1 cellular context compared by ENCODE assay signal in genomic region chr2:109517118-109517889, GRCh38.
TF ChIP-seq lines count a peak whose summit lies in the region.

No MANE protein-coding gene starts in this region.

TF ChIP-seq in HepG2, 621 proteins besides CTCF, POLR2A, EP300 and RAD21 (continued from another document and continues in another):
- TF ChIP-seq HOMEZ (CRISPR knock-in tag; IDR thresholded peaks at IDR 0.05; ENCODE audit: low read depth) (peak; percentile 33; the same call in 1 of the 2 replicates), MIXL1 (CRISPR knock-in tag; IDR thresholded peaks at IDR 0.05) (peak; percentile 70; the same call in 1 of the 2 replicates), POGZ (CRISPR knock-in tag; IDR thresholded peaks at IDR 0.05) (peak; percentile 50; the same call in 1 of the 2 replicates), MTERF4 (CRISPR knock-in tag; IDR thresholded peaks at IDR 0.05) (no peak; the same call in 1 of the 2 replicates), HDAC2 (CRISPR knock-in tag; IDR thresholded peaks at IDR 0.05) (0 out of 2 replicates have a peak, but pooled peaks have one; percentile 41), SRSF1 (optimal IDR thresholded peaks at IDR 0.05; ENCODE audit: low read depth, low read length) (no peak), ISX (CRISPR knock-in tag; conservative IDR thresholded peaks at IDR 0.05) (0 out of 2 replicates have a peak, but pooled peaks have one; percentile 44), HOXA5 (CRISPR knock-in tag; IDR thresholded peaks at IDR 0.05) (peak; percentile 51; the same call in 1 of the 2 replicates), ZNF672 (CRISPR knock-in tag; IDR thresholded peaks at IDR 0.05) (no peak), EEA1 (CRISPR knock-in tag; IDR thresholded peaks at IDR 0.05; ENCODE audit: borderline replicate concordance) (peak; percentile 76; the same call in 1 of the 2 replicates), ZNF639 (CRISPR knock-in tag; conservative IDR thresholded peaks at IDR 0.05) (no peak), ZNF598 (CRISPR knock-in tag; IDR thresholded peaks at IDR 0.05; ENCODE audit: borderline replicate concordance) (no peak), PBX3 (CRISPR knock-in tag; IDR thresholded peaks at IDR 0.05; ENCODE audit: borderline replicate concordance) (no peak), ETV5 (CRISPR knock-in tag; IDR thresholded peaks at IDR 0.05; ENCODE audit: borderline replicate concordance) (peak; percentile 75; the same call in 1 of the 2 replicates), ZNF558 (CRISPR knock-in tag; IDR thresholded peaks at IDR 0.05; ENCODE audit: borderline replicate concordance) (peak; percentile 90), MLLT10 (CRISPR knock-in tag; IDR thresholded peaks at IDR 0.05) (no peak), YY1 (IDR thresholded peaks at IDR 0.05; ENCODE audit: insufficient read depth, insufficient replicate concordance, low read depth, low read length) (peak; percentile 72), ZNF263 (CRISPR knock-in tag; IDR thresholded peaks at IDR 0.05) (peak; percentile 52; the same call in 1 of the 2 replicates), ZNF335 (CRISPR knock-in tag; IDR thresholded peaks at IDR 0.05) (peak; percentile 62; the same call in 1 of the 2 replicates), REL (CRISPR knock-in tag; conservative IDR thresholded peaks at IDR 0.05) (0 out of 2 replicates have a peak, but pooled peaks have one; percentile 20), CREB3 (CRISPR knock-in tag; IDR thresholded peaks at IDR 0.05) (peak; percentile 79; the same call in 1 of the 2 replicates), KDM5B (CRISPR knock-in tag; IDR thresholded peaks at IDR 0.05; ENCODE audit: borderline replicate concordance) (peak; percentile 90), BATF2 (CRISPR knock-in tag; IDR thresholded peaks at IDR 0.05) (no peak), NAIF1 (CRISPR knock-in tag; IDR thresholded peaks at IDR 0.05; ENCODE audit: borderline replicate concordance) (peak; percentile 85; the same call in 1 of the 2 replicates), BRD4 (CRISPR knock-in tag; IDR thresholded peaks at IDR 0.05) (peak; percentile 81; the same call in 1 of the 2 replicates), PPARG (CRISPR knock-in tag; conservative IDR thresholded peaks at IDR 0.05) (0 out of 2 replicates have a peak, but pooled peaks have one; percentile 17), PHF21A (CRISPR knock-in tag; IDR thresholded peaks at IDR 0.05) (peak; percentile 84), PRDM10 (CRISPR knock-in tag; IDR thresholded peaks at IDR 0.05; ENCODE audit: low read depth) (no peak), IKZF5 (CRISPR knock-in tag; IDR thresholded peaks at IDR 0.05) (0 out of 2 replicates have a peak, but pooled peaks have one; percentile 25), PTBP1 (IDR thresholded peaks at IDR 0.05; ENCODE audit: low read depth, low read length, poor library complexity, severe bottlenecking) (peak; percentile 67), PHF8 (CRISPR knock-in tag; IDR thresholded peaks at IDR 0.05) (peak; percentile 47), LBX2 (CRISPR knock-in tag; IDR thresholded peaks at IDR 0.05; ENCODE audit: borderline replicate concordance) (no peak), ARNTL (CRISPR knock-in tag; IDR thresholded peaks at IDR 0.05) (no peak), ZFP90 (CRISPR knock-in tag; IDR thresholded peaks at IDR 0.05; ENCODE audit: borderline replicate concordance) (peak; percentile 96), ZNF792 (CRISPR knock-in tag; IDR thresholded peaks at IDR 0.05) (0 out of 2 replicates have a peak, but pooled peaks have one; percentile 28), TCF12 (IDR thresholded peaks at IDR 0.05) (no peak), TCF12 (CRISPR knock-in tag; IDR thresholded peaks at IDR 0.05) (0 out of 2 replicates have a peak, but pooled peaks have one; percentile 54), FOXP4 (CRISPR knock-in tag; IDR thresholded peaks at IDR 0.05) (peak; percentile 49; the same call in 1 of the 2 replicates), TFE3 (CRISPR knock-in tag; IDR thresholded peaks at IDR 0.05) (peak; percentile 19; the same call in 1 of the 2 replicates), SNAPC2 (CRISPR knock-in tag; IDR thresholded peaks at IDR 0.05) (0 out of 2 replicates have a peak, but pooled peaks have one; percentile 2), GABPA (IDR thresholded peaks at IDR 0.05; ENCODE audit: low read depth, low read length) (no peak), GABPA (CRISPR knock-in tag; IDR thresholded peaks at IDR 0.05; ENCODE audit: low read depth) (peak; percentile 43; the same call in 1 of the 2 replicates), ZNF724P (CRISPR knock-in tag; IDR thresholded peaks at IDR 0.05; ENCODE audit: borderline replicate concordance) (no peak), ZNF383 (CRISPR knock-in tag; IDR thresholded peaks at IDR 0.05; ENCODE audit: borderline replicate concordance) (0 out of 2 replicates have a peak, but pooled peaks have one; percentile 30), ZNF33B (CRISPR knock-in tag; IDR thresholded peaks at IDR 0.05) (no peak), ZNF564 (CRISPR knock-in tag; IDR thresholded peaks at IDR 0.05) (0 out of 2 replicates have a peak, but pooled peaks have one; percentile 75), SALL2 (CRISPR knock-in tag; IDR thresholded peaks at IDR 0.05) (0 out of 2 replicates have a peak, but pooled peaks have one; percentile 61), ZFYVE20 (CRISPR knock-in tag; IDR thresholded peaks at IDR 0.05; ENCODE audit: borderline replicate concordance, low read depth) (no peak), SSRP1 (CRISPR knock-in tag; IDR thresholded peaks at IDR 0.05) (0 out of 2 replicates have a peak, but pooled peaks have one; percentile 60), HOXD1 (CRISPR knock-in tag; IDR thresholded peaks at IDR 0.05) (0 out of 2 replicates have a peak, but pooled peaks have one; percentile 21), SAFB2 (CRISPR knock-in tag; IDR thresholded peaks at IDR 0.05; ENCODE audit: borderline replicate concordance, low read depth) (peak; percentile 79; the same call in 1 of the 2 replicates)
